Comparison of ENCODE assay signal across 24 cellular contexts in the genomic region with DNA sequence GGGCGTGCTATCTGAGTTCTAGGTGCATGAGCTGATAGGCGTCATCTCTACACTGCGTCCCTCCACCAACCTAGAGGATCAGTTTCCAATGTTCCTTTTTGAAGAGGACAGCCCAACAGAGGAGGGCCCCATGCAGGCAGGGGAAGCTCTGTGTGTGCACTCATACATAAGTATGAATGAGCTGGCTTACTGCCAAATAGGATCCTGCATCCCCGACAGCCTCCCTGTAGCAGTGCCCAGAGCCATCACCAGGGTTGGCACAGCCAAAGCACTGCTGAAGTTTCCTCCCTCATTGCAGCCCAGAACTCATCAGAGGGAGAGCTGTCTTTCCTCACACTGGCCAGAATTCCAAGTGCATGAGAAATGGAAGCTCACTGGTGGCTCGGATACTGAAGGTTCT.
"Had no signal": no experiment of that assay in that cellular context is flagged by ENCODE, and none has a peak within 500 bp of the region (broad histone marks: within the 10 kb centered on the region; RNA-seq: fewer than 3 reads in every experiment).

No MANE protein-coding gene starts in this region.

- H3K27ac ChIP-seq: epithelial cell of prostate, heart left ventricle, stomach, vagina had no signal

- H3K4me3 Mint-ChIP-seq: activated naive CD4-positive, alpha-beta T cell treated with anti-CD3 and anti-CD28 coated beads for 36 hours; activated naive CD8-positive, alpha-beta T cell treated with anti-CD3 and anti-CD28 coated beads, Interleukin-2, amount 10 ng/mL, durations not matched to agents 7 days and 5 days; activated T-cell treated with anti-CD3 and anti-CD28 coated beads, Interleukin-2, amount 50 U/mL, for 72 hours; endodermal cell; natural killer cell; type B pancreatic cell; WTC11 had no signal

- ATAC-seq: activated T-cell treated with anti-CD3 and anti-CD28 coated beads, Interleukin-2, amount 50 U/mL, for 72 hours; heart left ventricle; natural killer cell; right cardiac atrium; WTC11 had no signal

- H3K27ac Mint-ChIP-seq: activated naive CD4-positive, alpha-beta T cell treated with anti-CD3 and anti-CD28 coated beads for 36 hours; activated naive CD8-positive, alpha-beta T cell treated with anti-CD3 and anti-CD28 coated beads, Interleukin-2, amount 10 ng/mL, durations not matched to agents 7 days and 5 days; activated T-cell treated with anti-CD3 and anti-CD28 coated beads, Interleukin-2, amount 50 U/mL, for 72 hours; endodermal cell; natural killer cell; progenitor cell of endocrine pancreas; type B pancreatic cell; WTC11 had no signal

- H3K27me3 ChIP-seq: vagina had no signal

- H3K9me3 ChIP-seq: heart left ventricle, stomach, vagina had no signal

- H3K4me1 ChIP-seq: stomach, vagina had no signal

- H3K36me3 ChIP-seq: heart left ventricle, stomach, vagina had no signal

- H3K9me3 Mint-ChIP-seq: activated naive CD4-positive, alpha-beta T cell treated with anti-CD3 and anti-CD28 coated beads for 36 hours; activated naive CD8-positive, alpha-beta T cell treated with anti-CD3 and anti-CD28 coated beads, Interleukin-2, amount 10 ng/mL, durations not matched to agents 7 days and 5 days; activated T-cell treated with anti-CD3 and anti-CD28 coated beads, Interleukin-2, amount 50 U/mL, for 72 hours; endodermal cell; natural killer cell; type B pancreatic cell; WTC11 had no signal

- H3K4me1 Mint-ChIP-seq: activated naive CD8-positive, alpha-beta T cell treated with anti-CD3 and anti-CD28 coated beads, Interleukin-2, amount 10 ng/mL, durations not matched to agents 7 days and 5 days; natural killer cell; WTC11 had no signal

- DNase-seq: activated CD4-positive, alpha-beta T cell treated with anti-CD3 and anti-CD28 coated beads, Interleukin-2, amount 50 U/mL, for 4 hours; activated CD8-positive, alpha-beta memory T cell treated with anti-CD3 and anti-CD28 coated beads, Interleukin-2, amount 50 U/mL, for 48 hours; activated effector memory CD4-positive, alpha-beta T cell treated with Interleukin-2 at 50 U/mL for 16 hours; activated naive CD4-positive, alpha-beta T cell treated with anti-CD3 and anti-CD28 coated beads for 36 hours; activated naive CD8-positive, alpha-beta T cell treated with anti-CD3 and anti-CD28 coated beads, Interleukin-2, amount 10 ng/mL, durations not matched to agents 7 days and 5 days; activated T-cell treated with anti-CD3 and anti-CD28 coated beads, Interleukin-2, amount 50 U/mL, for 72 hours; amniotic stem cell; cerebellar nuclear complex; cortex of kidney; endodermal cell; heart left ventricle; left cardiac atrium; midbrain; natural killer cell; right cardiac atrium; stimulated activated CD4-positive, alpha-beta T cell treated with anti-CD3 and anti-CD28 coated beads, Interleukin-12 subunit alpha, Interleukin-12 subunit beta, amount 100 ng/mL, for 4 hours; stimulated activated CD4-positive, alpha-beta T cell treated with anti-CD3 and anti-CD28 coated beads, Interleukin-4, amount 100 ng/mL, for 4 hours; stomach; T1000 had no signal

- H3K4me3 ChIP-seq: heart left ventricle, stomach, vagina had no signal

- H3K36me3 Mint-ChIP-seq: activated naive CD8-positive, alpha-beta T cell treated with anti-CD3 and anti-CD28 coated beads, Interleukin-2, amount 10 ng/mL, durations not matched to agents 7 days and 5 days; natural killer cell; type B pancreatic cell; WTC11 had no signal
